1 cellular context compared by ENCODE assay signal in the genomic region with DNA sequence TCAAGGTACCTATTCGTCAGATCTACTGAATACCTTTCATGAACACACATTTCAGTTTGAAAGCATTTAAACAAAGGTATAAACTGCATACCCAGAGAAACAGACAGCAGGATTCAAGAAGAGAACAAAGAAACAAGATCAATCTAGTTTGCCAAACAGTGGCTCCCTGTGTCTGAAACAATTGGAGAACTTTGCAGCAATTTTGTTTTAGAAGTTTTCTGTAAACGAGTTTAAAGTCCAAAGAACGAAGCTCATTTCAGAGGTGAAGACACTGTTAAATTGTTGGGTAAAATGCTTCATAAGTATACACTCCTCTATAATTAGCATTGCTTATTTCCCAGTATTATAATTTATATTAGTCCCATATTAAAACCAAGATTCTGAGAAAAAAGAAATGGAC.
TF ChIP-seq lines count a peak whose summit lies in the region.

No MANE protein-coding gene starts in this region.

TF ChIP-seq in HepG2, 621 proteins besides CTCF, POLR2A, EP300 and RAD21 (continued from another document):
- TF ChIP-seq ATF5 (CRISPR knock-in tag; IDR thresholded peaks at IDR 0.05; ENCODE audit: low read depth): no peak
- TF ChIP-seq ARID4A (CRISPR knock-in tag; IDR thresholded peaks at IDR 0.05; ENCODE audit: borderline replicate concordance): no peak
- no peak for TF ChIP-seq PBX3 (CRISPR knock-in tag; IDR thresholded peaks at IDR 0.05; ENCODE audit: borderline replicate concordance)
- TF ChIP-seq HNF4A (CRISPR knock-in tag; IDR thresholded peaks at IDR 0.05): peak; percentile 55
- no peak for TF ChIP-seq SOX6 (IDR thresholded peaks at IDR 0.05)
- TF ChIP-seq SOX6 (CRISPR knock-in tag; IDR thresholded peaks at IDR 0.05): peak; percentile 19; the same call in 1 of the 2 replicates
- TF ChIP-seq NFYB (CRISPR knock-in tag; IDR thresholded peaks at IDR 0.05): no peak
- TF ChIP-seq, protein P1, sequence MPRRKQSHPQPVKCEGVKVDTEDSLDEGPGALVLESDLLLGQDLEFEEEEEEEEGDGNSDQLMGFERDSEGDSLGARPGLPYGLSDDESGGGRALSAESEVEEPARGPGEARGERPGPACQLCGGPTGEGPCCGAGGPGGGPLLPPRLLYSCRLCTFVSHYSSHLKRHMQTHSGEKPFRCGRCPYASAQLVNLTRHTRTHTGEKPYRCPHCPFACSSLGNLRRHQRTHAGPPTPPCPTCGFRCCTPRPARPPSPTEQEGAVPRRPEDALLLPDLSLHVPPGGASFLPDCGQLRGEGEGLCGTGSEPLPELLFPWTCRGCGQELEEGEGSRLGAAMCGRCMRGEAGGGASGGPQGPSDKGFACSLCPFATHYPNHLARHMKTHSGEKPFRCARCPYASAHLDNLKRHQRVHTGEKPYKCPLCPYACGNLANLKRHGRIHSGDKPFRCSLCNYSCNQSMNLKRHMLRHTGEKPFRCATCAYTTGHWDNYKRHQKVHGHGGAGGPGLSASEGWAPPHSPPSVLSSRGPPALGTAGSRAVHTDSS (CRISPR knock-in tag; conservative IDR thresholded peaks at IDR 0.05): no peak
- TF ChIP-seq SOX13 (IDR thresholded peaks at IDR 0.05): no peak
- peak in 1 of 2 experiments; percentile 77; a peak in 2 of 4 replicates for TF ChIP-seq SOX13 (CRISPR knock-in tag; conservative IDR thresholded peaks at IDR 0.05 in 1 of 2, IDR thresholded peaks at IDR 0.05 in 1 of 2)
- TF ChIP-seq, protein P2, sequence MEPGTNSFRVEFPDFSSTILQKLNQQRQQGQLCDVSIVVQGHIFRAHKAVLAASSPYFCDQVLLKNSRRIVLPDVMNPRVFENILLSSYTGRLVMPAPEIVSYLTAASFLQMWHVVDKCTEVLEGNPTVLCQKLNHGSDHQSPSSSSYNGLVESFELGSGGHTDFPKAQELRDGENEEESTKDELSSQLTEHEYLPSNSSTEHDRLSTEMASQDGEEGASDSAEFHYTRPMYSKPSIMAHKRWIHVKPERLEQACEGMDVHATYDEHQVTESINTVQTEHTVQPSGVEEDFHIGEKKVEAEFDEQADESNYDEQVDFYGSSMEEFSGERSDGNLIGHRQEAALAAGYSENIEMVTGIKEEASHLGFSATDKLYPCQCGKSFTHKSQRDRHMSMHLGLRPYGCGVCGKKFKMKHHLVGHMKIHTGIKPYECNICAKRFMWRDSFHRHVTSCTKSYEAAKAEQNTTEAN (CRISPR knock-in tag; conservative IDR thresholded peaks at IDR 0.05): no peak
- peak; percentile 26; the same call in 1 of the 2 replicates for TF ChIP-seq HMG20A (CRISPR knock-in tag; IDR thresholded peaks at IDR 0.05; ENCODE audit: borderline replicate concordance)
- TF ChIP-seq, protein P3, sequence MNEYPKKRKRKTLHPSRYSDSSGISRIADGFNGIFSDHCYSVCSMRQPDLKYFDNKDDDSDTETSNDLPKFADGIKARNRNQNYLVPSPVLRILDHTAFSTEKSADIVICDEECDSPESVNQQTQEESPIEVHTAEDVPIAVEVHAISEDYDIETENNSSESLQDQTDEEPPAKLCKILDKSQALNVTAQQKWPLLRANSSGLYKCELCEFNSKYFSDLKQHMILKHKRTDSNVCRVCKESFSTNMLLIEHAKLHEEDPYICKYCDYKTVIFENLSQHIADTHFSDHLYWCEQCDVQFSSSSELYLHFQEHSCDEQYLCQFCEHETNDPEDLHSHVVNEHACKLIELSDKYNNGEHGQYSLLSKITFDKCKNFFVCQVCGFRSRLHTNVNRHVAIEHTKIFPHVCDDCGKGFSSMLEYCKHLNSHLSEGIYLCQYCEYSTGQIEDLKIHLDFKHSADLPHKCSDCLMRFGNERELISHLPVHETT (CRISPR knock-in tag; conservative IDR thresholded peaks at IDR 0.05): no peak
- peak; percentile 66; the same call in 1 of the 2 replicates for TF ChIP-seq SOX5 (CRISPR knock-in tag; IDR thresholded peaks at IDR 0.05; ENCODE audit: borderline replicate concordance)
- TF ChIP-seq ZSCAN22 (CRISPR knock-in tag; IDR thresholded peaks at IDR 0.05): no peak
- peak; percentile 61; the same call in 1 of the 2 replicates for TF ChIP-seq NCOR1 (IDR thresholded peaks at IDR 0.05; ENCODE audit: borderline replicate concordance, low read length)
TF ChIP-seq in HepG2: peak in this region for 7.
